Comparison of ENCODE assay signal across 11 cellular contexts in genomic region chr1:201535046-201535777, GRCh38. TPM values are rescaled to one million over a fixed set of nuclear protein-coding genes. Genes with fewer than 3 reads are reported as not detected.
DNase-seq lines count a peak whose midpoint lies in the region; ATAC-seq and TF ChIP-seq lines count a peak whose summit lies in the region.
"Had no signal": no experiment of that assay in that cellular context is flagged by ENCODE, and none has a peak within 500 bp of the region (broad histone marks: within the 10 kb centered on the region; RNA-seq: fewer than 3 reads in every experiment).

No MANE protein-coding gene starts in this region.

- H3K9me3 ChIP-seq in colonic mucosa, result no peaks in the 10 kb centered on the region
- H3K9me3 ChIP-seq in trophoblast cell (ENCODE audit: insufficient read depth, low read depth, low read length), result no peaks in the 10 kb centered on the region

- H4K12ac ChIP-seq in trophoblast cell (ENCODE audit: low read depth, low read length), result no peak overlapping the region

- peaks cover 38% of the 10 kb centered on the region for H3K79me1 ChIP-seq in trophoblast cell (ENCODE audit: low read length)

- H3K27me3 ChIP-seq in colonic mucosa (peaks cover 17% of the 10 kb centered on the region), trophoblast cell (ENCODE audit: insufficient read depth, low read length) (no peaks in the 10 kb centered on the region)
- H3K27me3 ChIP-seq: cardiac muscle cell had no signal

- H3K4me3 ChIP-seq in colonic mucosa (no peak overlapping the region), trophoblast cell (ENCODE audit: low read depth, low read length) (no peak overlapping the region)
- H3K4me3 ChIP-seq: cardiac muscle cell had no signal

- peak; percentile 67 for DNase-seq in DMS53 (lab: John Stamatoyannopoulos, UW)
- peak; percentile 20 for DNase-seq in NCI-H2227 (lab: John Stamatoyannopoulos, UW; ENCODE audit: unreplicated experiment)
- no peak for DNase-seq in colonic mucosa
- DNase-seq in trophoblast cell, result no peak
- no peak for DNase-seq in sciatic nerve (ENCODE audit: low spot score)
- DNase-seq: GOT3, midbrain had no signal

- no peak overlapping the region for H3K4me2 ChIP-seq in trophoblast cell (ENCODE audit: low read length)

- peaks cover 5% of the 10 kb centered on the region for H3K4me1 ChIP-seq in colonic mucosa
- peaks cover 21 to 36% of the 10 kb centered on the region in 2 experiments for H3K4me1 ChIP-seq in trophoblast cell (ENCODE audit: control insufficient read depth in 1 of 2, insufficient read depth in 2 of 2, low read length in 2 of 2)

- peak overlapping the region; percentile 63 for H3K27ac ChIP-seq in colonic mucosa
- no peak overlapping the region for H3K27ac ChIP-seq in trophoblast cell (ENCODE audit: low read depth, low read length)
- H3K27ac ChIP-seq: cardiac muscle cell had no signal

- H2AFZ ChIP-seq in trophoblast cell (ENCODE audit: insufficient read depth, low read length, poor library complexity), result no peak overlapping the region

- H3K18ac ChIP-seq in trophoblast cell (ENCODE audit: low read length), result no peak overlapping the region

- WGBS in trophoblast cell (ENCODE audit: extremely low coverage, insufficient coverage, insufficient read length), result no CpG with 5 or more reads among the region's 6 CpGs

- H3K36me3 ChIP-seq in colonic mucosa, result no peaks in the 10 kb centered on the region
- no peaks in the 10 kb centered on the region for H3K36me3 ChIP-seq in trophoblast cell (ENCODE audit: control insufficient read depth in 1 of 2, insufficient read depth in 2 of 2, low read length in 2 of 2)
- H3K36me3 ChIP-seq: cardiac muscle cell had no signal

- no peak overlapping the region for H3K14ac ChIP-seq in trophoblast cell (ENCODE audit: low read length)

- no peak overlapping the region for H3K4ac ChIP-seq in trophoblast cell (ENCODE audit: low read depth, low read length)

- H2AK5ac ChIP-seq in trophoblast cell (ENCODE audit: low read length), result no peak overlapping the region

- H2BK120ac ChIP-seq in trophoblast cell (ENCODE audit: insufficient read depth, low read length, poor library complexity), result no peak overlapping the region

- no peak for TF ChIP-seq CTCF in colonic mucosa (IDR thresholded peaks at IDR 0.05)

- H4K91ac ChIP-seq in trophoblast cell (ENCODE audit: low read depth, low read length), result peak overlapping the region; percentile 15

- H2BK5ac ChIP-seq in trophoblast cell (ENCODE audit: low read depth, low read length, poor library complexity), result no peak overlapping the region

- H3K23ac ChIP-seq in trophoblast cell (ENCODE audit: low read length), result no peak overlapping the region

- no peak for ATAC-seq in HG02981 (IDR thresholded peaks at IDR 0.05; ENCODE audit: unreplicated experiment)
- ATAC-seq in sciatic nerve, result no peak
- no peak for ATAC-seq in HG03095 (IDR thresholded peaks at IDR 0.05; ENCODE audit: unreplicated experiment)
- no peak for ATAC-seq in GM18868 (IDR thresholded peaks at IDR 0.05; ENCODE audit: unreplicated experiment)

- H3K9ac ChIP-seq in colonic mucosa (ENCODE audit: low read depth in 2 of 2, low read length in 2 of 2) (no peak overlapping the region), trophoblast cell (ENCODE audit: low read length) (no peak overlapping the region)

- intact Hi-C loops in colonic mucosa (cut with DNase I) (no loop called here), sciatic nerve (cut with DNase I) (no loop called here)

- no peak overlapping the region for H4K8ac ChIP-seq in trophoblast cell (ENCODE audit: low read depth, low read length)

- peaks cover 14% of the 10 kb centered on the region for H3K79me2 ChIP-seq in trophoblast cell (ENCODE audit: control insufficient read depth, insufficient read depth, low read length, poor library complexity)

- peak overlapping the region; percentile 42 for H2BK12ac ChIP-seq in trophoblast cell (ENCODE audit: low read length)

RNA-seq across cellular contexts. Expression of gene NAV1, which starts 3.7 kb away (rescaled TPM):
- 10 to 100 TPM; 17.9 to 24.1 TPM for total RNA-seq in colonic mucosa
- 38.9 and 40.5 TPM in 2 replicates for polyA plus RNA-seq in trophoblast cell (2013)
- 84.0 TPM for total RNA-seq in sciatic nerve

RNA-seq across cellular contexts. Expression of gene CSRP1, which starts 28.3 kb away (rescaled TPM):
- total RNA-seq in colonic mucosa (100 to 1,000 TPM; 186 to 376 TPM), sciatic nerve (768 TPM)
- 326 and 348 TPM in 2 replicates for polyA plus RNA-seq in trophoblast cell (2013)

Comparison
In these comparisons a context has a peak if more than half of its experiments do, and no peak if none do; other contexts are left out.
1. DNase-seq: peak in DMS53 (single experiment) and NCI-H2227 (single experiment); none in colonic mucosa (single experiment), trophoblast cell (0 of 2) and sciatic nerve (single experiment).